Comparison of ENCODE assay signal across 9 cellular contexts in the genomic region with DNA sequence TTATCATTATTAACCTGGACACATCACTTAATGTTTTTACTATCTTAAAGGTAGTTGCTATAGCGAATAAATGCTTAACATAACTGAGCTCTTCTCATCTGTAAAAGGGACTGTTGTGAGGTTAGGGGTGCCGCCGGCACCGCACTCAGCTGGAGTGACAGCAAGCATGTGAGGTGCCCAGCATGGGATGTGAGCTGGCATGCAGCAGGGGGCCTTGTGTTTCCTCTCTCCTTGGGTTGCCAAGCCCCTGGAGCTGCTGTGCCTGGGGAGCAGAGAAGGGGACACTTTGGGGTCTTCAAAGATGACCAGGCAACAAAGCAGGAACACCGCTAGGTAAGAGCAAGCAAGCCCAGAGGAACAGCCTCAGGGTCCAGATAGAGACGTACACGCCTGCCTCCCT.
DNase-seq lines count a peak whose midpoint lies in the region; ATAC-seq lines count a peak whose summit lies in the region.
"Had no signal": no experiment of that assay in that cellular context is flagged by ENCODE, and none has a peak within 500 bp of the region (broad histone marks: within the 10 kb centered on the region; RNA-seq: fewer than 3 reads in every experiment).

No MANE protein-coding gene starts in this region.

- H3K27me3 Mint-ChIP-seq in activated naive CD8-positive, alpha-beta T cell, result no peaks in the 10 kb centered on the region
- no peaks in the 10 kb centered on the region for H3K27me3 Mint-ChIP-seq in stimulated activated naive CD8-positive, alpha-beta T cell treated with anti-CD3 and anti-CD28 coated beads, Interleukin-15, amount 100 ng/mL, for 72 hours

- H3K27ac Mint-ChIP-seq in activated naive CD8-positive, alpha-beta T cell, result peak overlapping the region; percentile 91
- peak overlapping the region; percentile 22 to 89 for H3K27ac Mint-ChIP-seq in stimulated activated naive CD8-positive, alpha-beta T cell treated with anti-CD3 and anti-CD28 coated beads, Interleukin-15, amount 100 ng/mL, for 72 hours

- H3K4me3 Mint-ChIP-seq in activated naive CD8-positive, alpha-beta T cell, result peak overlapping the region; percentile 92
- H3K4me3 Mint-ChIP-seq in stimulated activated naive CD8-positive, alpha-beta T cell treated with anti-CD3 and anti-CD28 coated beads, Interleukin-15, amount 100 ng/mL, for 72 hours, result peak overlapping the region; percentile 95 to 99

- DNase-seq in DMS53 (lab: John Stamatoyannopoulos, UW), result peak; percentile 42
- no peak for DNase-seq in DMS53 treated with DMSO at 0.1 percent for 48 hours (lab: John Stamatoyannopoulos, UW; ENCODE audit: unreplicated experiment)
- DNase-seq in kidney tubule cell (ENCODE audit: low spot score), result peak; percentile 80
- no peak for DNase-seq in stimulated activated naive CD8-positive, alpha-beta T cell treated with anti-CD3 and anti-CD28 coated beads, Interleukin-15, amount 100 ng/mL, for 72 hours
- DNase-seq in superior temporal gyrus (ENCODE audit: extremely low spot score), result no peak
- no peak for DNase-seq in effector CD8-positive, alpha-beta T cell (lab: John Stamatoyannopoulos, UW)
- DNase-seq: stimulated activated CD4-positive, alpha-beta T cell treated with anti-CD3 and anti-CD28 coated beads, Interleukin-15, amount 100 ng/mL, for 24 hours had no signal

- peaks cover 9% of the 10 kb centered on the region for H3K36me3 Mint-ChIP-seq in activated naive CD8-positive, alpha-beta T cell

- no peaks in the 10 kb centered on the region for H3K9me3 Mint-ChIP-seq in activated naive CD8-positive, alpha-beta T cell (ENCODE audit: low read depth)
- no peaks in the 10 kb centered on the region for H3K9me3 Mint-ChIP-seq in stimulated activated naive CD8-positive, alpha-beta T cell treated with anti-CD3 and anti-CD28 coated beads, Interleukin-15, amount 100 ng/mL, for 72 hours

- no peak for ATAC-seq in stimulated activated naive CD8-positive, alpha-beta T cell treated with anti-CD3 and anti-CD28 coated beads, Interleukin-15, amount 100 ng/mL, for 72 hours
- ATAC-seq in GM18907 (IDR thresholded peaks at IDR 0.05; ENCODE audit: unreplicated experiment), result no peak

- H3K4me1 Mint-ChIP-seq in activated naive CD8-positive, alpha-beta T cell (ENCODE audit: low read depth), result peaks cover 43% of the 10 kb centered on the region
- H3K4me1 Mint-ChIP-seq in stimulated activated naive CD8-positive, alpha-beta T cell treated with anti-CD3 and anti-CD28 coated beads, Interleukin-15, amount 100 ng/mL, for 72 hours, result peaks cover 54% of the 10 kb centered on the region

Comparison
In these comparisons a context has a peak if more than half of its experiments do, and no peak if none do; other contexts are left out.
1. DNase-seq: peak in DMS53 (single experiment) and kidney tubule cell (single experiment); none in DMS53 treated with DMSO at 0.1 percent for 48 hours (single experiment), stimulated activated naive CD8-positive, alpha-beta T cell treated with anti-CD3 and anti-CD28 coated beads, Interleukin-15, amount 100 ng/mL, for 72 hours (0 of 2), superior temporal gyrus (single experiment) and effector CD8-positive, alpha-beta T cell (single experiment).